ENCODE assay signal across 19 cellular contexts in genomic region chr3:61409638-61410037, GRCh38.
DNase-seq lines count a peak whose midpoint lies in the region; ATAC-seq, FAIRE-seq and TF ChIP-seq lines count a peak whose summit lies in the region.
"Had no signal": no experiment of that assay in that cellular context is flagged by ENCODE, and none has a peak within 500 bp of the region (broad histone marks: within the 10 kb centered on the region; RNA-seq: fewer than 3 reads in every experiment).

No MANE protein-coding gene starts in this region.

- 37% methylated on average over 3 of the region's 3 CpGs for WGBS in liver
- WGBS in HepG2 (ENCODE audit: low lambda C conversion rate): 16% methylated on average over 3 of the region's 3 CpGs

- ATAC-seq in HepG2 (no peak), left lobe of liver (peak; percentile 70)
- ATAC-seq: CD8-positive, alpha-beta T cell had no signal

- H3K36me3 Mint-ChIP-seq in progenitor cell of endocrine pancreas (ENCODE audit: insufficient read depth): no peaks in the 10 kb centered on the region
- H3K36me3 Mint-ChIP-seq: CD8-positive, alpha-beta T cell had no signal

- no peak overlapping the region for H3K4me3 Mint-ChIP-seq in progenitor cell of endocrine pancreas (ENCODE audit: low read depth)
- H3K4me3 Mint-ChIP-seq: B cell; CD8-positive, alpha-beta T cell had no signal

- in situ Hi-C loops in HepG2 (cut with HindIII; ENCODE audit: extremely low pct_ligation_motif_present, low pct_unique_long_range_greater_than_20kb): no loop called here

- no peak for TF ChIP-seq POLR2A in HepG2 (IDR thresholded peaks at IDR 0.05; ENCODE audit: insufficient read depth in 1 of 2, low read depth in 2 of 2, low read length in 2 of 2)

- no peak for FAIRE-seq in HepG2 (lab: Jason Lieb, UNC)
- FAIRE-seq: GM12892, GM18507 had no signal

- H3K4me3 ChIP-seq in liver (ENCODE audit: low read depth in 1 of 3, low read length in 3 of 3): no peak overlapping the region
- no peak overlapping the region for H3K4me3 ChIP-seq in HepG2 (replicated peaks in 1 of 3; ENCODE audit: insufficient read depth in 1 of 3, low read depth in 2 of 3, low read length in 3 of 3)
- no peak overlapping the region for H3K4me3 ChIP-seq in A673 (ENCODE audit: low read depth, low read length, poor library complexity, severe bottlenecking)
- H3K4me3 ChIP-seq: BLaER1 treated with 17β-estradiol and CSF1 and Interleukin-3, amounts not matched to agents 10 nM and 100 nM; GM23248; HAP-1 had no signal

- TF ChIP-seq CTCF in liver (IDR thresholded peaks at IDR 0.05; ENCODE audit: low read depth, low read length, missing input control) (no peak), HepG2 (CRISPR knock-in tag; IDR thresholded peaks at IDR 0.05) (no peak), progenitor cell of endocrine pancreas (IDR thresholded peaks at IDR 0.05; ENCODE audit: unreplicated experiment) (no peak), A673 (conservative IDR thresholded peaks at IDR 0.05; ENCODE audit: low read depth, low read length) (no peak)

- peaks cover 3% of the 10 kb centered on the region for H3K9me3 Mint-ChIP-seq in progenitor cell of endocrine pancreas (ENCODE audit: low read depth)
- H3K9me3 Mint-ChIP-seq: CD8-positive, alpha-beta T cell had no signal

- POLR2A ChIA-PET in HepG2 (lab: Yijun Ruan, JAX) (no interaction called here), A673 (lab: Charles Lee; ENCODE audit: low non-redundant PET) (no interaction called here)

- H2AFZ ChIP-seq in HepG2 (ENCODE audit: low read length): no peak overlapping the region
- H2AFZ ChIP-seq: GM23248 had no signal

- H3K4me2 ChIP-seq in HepG2 (ENCODE audit: low read depth, low read length): no peak overlapping the region
- H3K4me2 ChIP-seq: BLaER1 treated with 17β-estradiol and CSF1 and Interleukin-3, amounts not matched to agents 10 nM and 100 nM had no signal

- H3K27me3 ChIP-seq in liver (ENCODE audit: control insufficient read depth in 4 of 4, insufficient read depth in 4 of 4, low read length in 3 of 4) (no peaks in the 10 kb centered on the region), HepG2 (ENCODE audit: control insufficient read depth in 1 of 2, insufficient read depth in 2 of 2, low read length in 2 of 2) (no peaks in the 10 kb centered on the region), A673 (replicated peaks; ENCODE audit: insufficient read depth, low read depth, low read length, poor library complexity) (no peaks in the 10 kb centered on the region)
- H3K27me3 ChIP-seq: BLaER1 treated with 17β-estradiol and CSF1 and Interleukin-3, amounts not matched to agents 10 nM and 100 nM had no signal

- no peak overlapping the region for H3K9ac ChIP-seq in liver (ENCODE audit: low read depth in 1 of 2, low read length in 2 of 2)
- H3K9ac ChIP-seq in HepG2 (ENCODE audit: insufficient read depth, low read depth, low read length): no peak overlapping the region
- H3K9ac ChIP-seq: BLaER1 treated with 17β-estradiol and CSF1 and Interleukin-3, amounts not matched to agents 10 nM and 100 nM; GM23248 had no signal

- H3K36me3 ChIP-seq in liver (ENCODE audit: control insufficient read depth in 4 of 4, insufficient read depth in 3 of 4, low read depth in 1 of 4, low read length in 3 of 4): no peaks in the 10 kb centered on the region
- no peaks in the 10 kb centered on the region for H3K36me3 ChIP-seq in HepG2 (replicated peaks in 1 of 2; ENCODE audit: control insufficient read depth in 1 of 2, insufficient read depth in 2 of 2, low read length in 2 of 2)
- H3K36me3 ChIP-seq in A673 (ENCODE audit: insufficient read depth, low read length, poor library complexity, severe bottlenecking): no peaks in the 10 kb centered on the region
- H3K36me3 ChIP-seq: BLaER1 treated with 17β-estradiol and CSF1 and Interleukin-3, amounts not matched to agents 10 nM and 100 nM; HAP-1 had no signal

- BruUV-seq in HepG2 (replicated peaks; lab: Mats Ljungman, UMichigan): no TSS peak
- BruUV-seq in A673 (replicated peaks; lab: Mats Ljungman, UMichigan): no TSS peak

- no peaks in the 10 kb centered on the region for H3K27me3 Mint-ChIP-seq in progenitor cell of endocrine pancreas

- peak; percentile 25 to 45 for TF ChIP-seq RAD21 in liver (IDR thresholded peaks at IDR 0.05)
- TF ChIP-seq RAD21 in HepG2 (CRISPR knock-in tag; IDR thresholded peaks at IDR 0.05): no peak

- H3K4me1 ChIP-seq in liver (ENCODE audit: control insufficient read depth in 4 of 4, insufficient read depth in 4 of 4, low read length in 3 of 4): peaks cover 0 to 6% (median 4%) of the 10 kb centered on the region in 4 donors
- H3K4me1 ChIP-seq in HepG2 (ENCODE audit: insufficient read depth, low read length): no peaks in the 10 kb centered on the region
- no peaks in the 10 kb centered on the region for H3K4me1 ChIP-seq in A673 (ENCODE audit: insufficient read depth, low read length, poor library complexity, severe bottlenecking)
- H3K4me1 ChIP-seq: BLaER1 treated with 17β-estradiol and CSF1 and Interleukin-3, amounts not matched to agents 10 nM and 100 nM had no signal

- intact Hi-C loops in HepG2 (cut with micrococcal nuclease; ENCODE audit: unreplicated experiment): no loop called here
- intact Hi-C loops in A673 (cut with micrococcal nuclease; ENCODE audit: unreplicated experiment): no loop called here

- H3K9me3 ChIP-seq in liver (ENCODE audit: control insufficient read depth in 4 of 4, low read length in 3 of 4) (no peaks in the 10 kb centered on the region), HepG2 (ENCODE audit: low read length) (no peaks in the 10 kb centered on the region), A673 (ENCODE audit: low read depth, low read length, poor library complexity, severe bottlenecking) (no peaks in the 10 kb centered on the region)
- H3K9me3 ChIP-seq: BLaER1 treated with 17β-estradiol and CSF1 and Interleukin-3, amounts not matched to agents 10 nM and 100 nM; HAP-1 had no signal

- H3K27ac Mint-ChIP-seq in progenitor cell of endocrine pancreas: no peak overlapping the region
- H3K27ac Mint-ChIP-seq: B cell; CD8-positive, alpha-beta T cell had no signal

- H4K20me1 ChIP-seq in HepG2 (ENCODE audit: insufficient read depth, low read length): no peaks in the 10 kb centered on the region
- H4K20me1 ChIP-seq: BLaER1 treated with 17β-estradiol and CSF1 and Interleukin-3, amounts not matched to agents 10 nM and 100 nM had no signal

- TF ChIP-seq EP300 in HepG2 (IDR thresholded peaks at IDR 0.05; ENCODE audit: low read depth in 2 of 2, low read length in 2 of 2) (no peak), HepG2 (CRISPR knock-in tag; IDR thresholded peaks at IDR 0.05; ENCODE audit: borderline replicate concordance) (no peak)

- H3K79me2 ChIP-seq in HepG2 (ENCODE audit: insufficient read depth, low read length): no peaks in the 10 kb centered on the region

- peak; percentile 39 for DNase-seq in NCI-H146 (lab: John Stamatoyannopoulos, UW)
- no peak for DNase-seq in NCI-H146 treated with DMSO at 0.1 percent for 48 hours (lab: John Stamatoyannopoulos, UW; ENCODE audit: unreplicated experiment)
- no peak for DNase-seq in HepG2 (ENCODE audit: low spot score)
- DNase-seq in left lobe of liver (ENCODE audit: low spot score): no peak
- no peak for DNase-seq in progenitor cell of endocrine pancreas (ENCODE audit: low spot score, unreplicated experiment)
- DNase-seq in A673 (ENCODE audit: low spot score): no peak
- DNase-seq: 8988T; CD8-positive, alpha-beta T cell; COR-L47; DMS153; DMS79; GDM1; GM23248 had no signal

- H3K27ac ChIP-seq in liver (ENCODE audit: low read depth in 1 of 2, low read length in 2 of 2): no peak overlapping the region
- no peak overlapping the region for H3K27ac ChIP-seq in HepG2 (ENCODE audit: extremely low read length, insufficient read depth, low read length)
- H3K27ac ChIP-seq in A673 (ENCODE audit: low read depth, low read length, poor library complexity, severe bottlenecking): no peak overlapping the region
- H3K27ac ChIP-seq: BLaER1 treated with 17β-estradiol and CSF1 and Interleukin-3, amounts not matched to agents 10 nM and 100 nM; GM23248 had no signal

- H3K4me1 Mint-ChIP-seq in progenitor cell of endocrine pancreas (ENCODE audit: low read depth): peaks cover 9% of the 10 kb centered on the region
- H3K4me1 Mint-ChIP-seq: B cell had no signal

- CTCF ChIA-PET in HepG2 (lab: Yijun Ruan, JAX; ENCODE audit: low intra/inter-chr PET ratio, low total read pairs): no interaction called here
- CTCF ChIA-PET in A673 (lab: Charles Lee): no interaction called here

TF ChIP-seq in liver, 16 proteins besides CTCF, POLR2A, EP300 and RAD21 (continues in another document):
- TF ChIP-seq JUND (IDR thresholded peaks at IDR 0.05): peak in 1 of 2 donors; percentile 20
- TF ChIP-seq RXRA (IDR thresholded peaks at IDR 0.05): peak; percentile 32 to 63
- TF ChIP-seq EGR1 (IDR thresholded peaks at IDR 0.05; ENCODE audit: low read depth in 2 of 2): no peak
- TF ChIP-seq FOXA1 (IDR thresholded peaks at IDR 0.05): peak; percentile 29
- no peak for TF ChIP-seq TAF1 (conservative IDR thresholded peaks at IDR 0.05)
- TF ChIP-seq HNF4G (IDR thresholded peaks at IDR 0.05): no peak
- peak; percentile 50 for TF ChIP-seq YY1 (IDR thresholded peaks at IDR 0.05)
- TF ChIP-seq SP1 (IDR thresholded peaks at IDR 0.05): peak; percentile 57

TF ChIP-seq in HepG2, 621 proteins besides CTCF, POLR2A, EP300 and RAD21 (continues in another document):
- TF ChIP-seq NR2F2 (IDR thresholded peaks at IDR 0.05; ENCODE audit: borderline replicate concordance, low read depth) (no peak), REXO4 (CRISPR knock-in tag; IDR thresholded peaks at IDR 0.05; ENCODE audit: borderline replicate concordance) (no peak), SRSF1 (optimal IDR thresholded peaks at IDR 0.05; ENCODE audit: low read depth, low read length) (no peak), WIZ (CRISPR knock-in tag; IDR thresholded peaks at IDR 0.05) (no peak), ZNF235 (CRISPR knock-in tag; IDR thresholded peaks at IDR 0.05; ENCODE audit: borderline replicate concordance) (no peak)
